Comparison of ENCODE assay signal across 20 cellular contexts in genomic region chr10:115483294-115483693, GRCh38.
A peak's percentile ranks its signal among the peaks of the same experiment; 100 is the strongest.
DNase-seq lines count a peak whose midpoint lies in the region; ATAC-seq, FAIRE-seq and TF ChIP-seq lines count a peak whose summit lies in the region.
"Had no signal": no experiment of that assay in that cellular context is flagged by ENCODE, and none has a peak within 500 bp of the region (broad histone marks: within the 10 kb centered on the region; RNA-seq: fewer than 3 reads in every experiment).

No MANE protein-coding gene starts in this region.

- no peaks in the 10 kb centered on the region for H3K27me3 ChIP-seq in K562 (ENCODE audit: control insufficient read depth in 2 of 2, insufficient read depth in 2 of 2, low read length in 2 of 2)

- H2AFZ ChIP-seq in K562 (ENCODE audit: low read depth, low read length) = no peak overlapping the region

- DNase-seq in K562 (ENCODE audit: extremely low read depth in 1 of 4, low spot score in 3 of 4) = no peak
- DNase-seq in activated naive CD8-positive, alpha-beta T cell treated with anti-CD3 and anti-CD28 coated beads, Interleukin-2, amount 50 U/mL, for 24 hours = no peak
- no peak for DNase-seq in GM10266 (ENCODE audit: extremely low spot score)
- no peak for DNase-seq in stimulated activated naive CD4-positive, alpha-beta T cell (lab: John Stamatoyannopoulos, UW)
- DNase-seq: AML-193; Caco-2; CD4-positive, alpha-beta T cell; GDM1; GOT3; H7; HFFc6; IMR-90 had no signal

- no peaks in the 10 kb centered on the region for H3K36me3 ChIP-seq in K562 (ENCODE audit: control insufficient read depth, insufficient read depth, low read length)

- BruUV-seq in K562 (replicated peaks; lab: Mats Ljungman, UMichigan) = no TSS peak

- H3K9me3 ChIP-seq in K562 (replicated peaks; ENCODE audit: control insufficient read depth, insufficient read depth, low read depth, low read length) = no peaks in the 10 kb centered on the region; the same call in 1 of the 2 replicates
- H3K9me3 ChIP-seq: A549, Caco-2 had no signal

- no peaks in the 10 kb centered on the region for H3K36me3 Mint-ChIP-seq in activated naive CD8-positive, alpha-beta T cell treated with anti-CD3 and anti-CD28 coated beads, Interleukin-2, amount 50 U/mL, for 24 hours (ENCODE audit: low read depth)

- TF ChIP-seq POLR2A in K562 (conservative IDR thresholded peaks at IDR 0.05) = no peak

- H3K9ac ChIP-seq in K562 (ENCODE audit: insufficient read depth in 1 of 2, low read depth in 2 of 2, low read length in 2 of 2) = no peak overlapping the region

- FAIRE-seq in K562 (lab: Jason Lieb, UNC) (no peak), islet of Langerhans (lab: Jason Lieb, UNC) (peak; percentile 82)
- FAIRE-seq: D721Med had no signal

- intact Hi-C loops in K562 (cut with micrococcal nuclease) = no loop called here

- H3K27me3 Mint-ChIP-seq in activated naive CD8-positive, alpha-beta T cell treated with anti-CD3 and anti-CD28 coated beads, Interleukin-2, amount 50 U/mL, for 24 hours = no peaks in the 10 kb centered on the region
- H3K27me3 Mint-ChIP-seq: CD4-positive, alpha-beta T cell had no signal

- no peaks in the 10 kb centered on the region for H3K4me1 Mint-ChIP-seq in activated naive CD8-positive, alpha-beta T cell treated with anti-CD3 and anti-CD28 coated beads, Interleukin-2, amount 50 U/mL, for 24 hours

- 3% methylated on average over 2 of the region's 2 CpGs for WGBS in K562 (ENCODE audit: insufficient coverage, low coverage, missing lambda C conversion rate)

- no peak overlapping the region for H3K27ac ChIP-seq in K562 (ENCODE audit: extremely low read depth, low read depth, low read length)
- H3K27ac ChIP-seq: A549, C4-2B, HL-60 had no signal

- no peaks in the 10 kb centered on the region for H3K4me1 ChIP-seq in K562 (replicated peaks in 1 of 2; ENCODE audit: control insufficient read depth in 2 of 2, insufficient read depth in 2 of 2, low read length in 2 of 2)
- H3K4me1 ChIP-seq: A549, Caco-2 had no signal

- TF ChIP-seq EP300 in Ishikawa (IDR thresholded peaks at IDR 0.05; ENCODE audit: borderline replicate concordance) (no peak), K562 (IDR thresholded peaks at IDR 0.05; ENCODE audit: low read length) (no peak)

- in situ Hi-C loops in K562 (cut with MboI) = no loop called here

- CTCF ChIA-PET in K562 (lab: Yijun Ruan, JAX; ENCODE audit: low intra/inter-chr PET ratio) = no interaction called here

- H4K20me1 ChIP-seq in K562 (replicated peaks; ENCODE audit: control insufficient read depth, insufficient read depth, low read length) = no peaks in the 10 kb centered on the region

- no peak overlapping the region for H3K27ac Mint-ChIP-seq in activated naive CD8-positive, alpha-beta T cell treated with anti-CD3 and anti-CD28 coated beads, Interleukin-2, amount 50 U/mL, for 24 hours
- H3K27ac Mint-ChIP-seq: CD4-positive, alpha-beta T cell; HFFc6 had no signal

- no peaks in the 10 kb centered on the region for H3K79me2 ChIP-seq in K562 (ENCODE audit: control insufficient read depth, insufficient read depth, low read length)

- H3K9me3 Mint-ChIP-seq in activated naive CD8-positive, alpha-beta T cell treated with anti-CD3 and anti-CD28 coated beads, Interleukin-2, amount 50 U/mL, for 24 hours = peaks cover 6% of the 10 kb centered on the region
- H3K9me3 Mint-ChIP-seq: CD4-positive, alpha-beta T cell had no signal

- no peak overlapping the region for H3K4me3 ChIP-seq in K562
- H3K4me3 ChIP-seq: A549 had no signal

- H3K9me1 ChIP-seq in K562 (ENCODE audit: control insufficient read depth, insufficient read depth, low read length) = no peaks in the 10 kb centered on the region

- no peak for TF ChIP-seq CTCF in K562 (IDR thresholded peaks at IDR 0.05 in 2 of 3, conservative IDR thresholded peaks at IDR 0.05 in 1 of 3; ENCODE audit: insufficient read depth in 2 of 3, low read depth in 1 of 3, low read length in 3 of 3)
- no peak for TF ChIP-seq CTCF in GM10266 (IDR thresholded peaks at IDR 0.05; ENCODE audit: control insufficient read depth, insufficient read depth, low read depth, missing control alignments)

- no peak overlapping the region for H3K4me2 ChIP-seq in K562 (ENCODE audit: insufficient read depth, low read length)
- H3K4me2 ChIP-seq: A549 had no signal

- POLR2A ChIA-PET in K562 (lab: Yijun Ruan, JAX) = no interaction called here

- ATAC-seq in K562 = no peak
- ATAC-seq in GM21360 (IDR thresholded peaks at IDR 0.05; ENCODE audit: unreplicated experiment) = no peak
- no peak for ATAC-seq in activated naive CD8-positive, alpha-beta T cell treated with anti-CD3 and anti-CD28 coated beads, Interleukin-2, amount 50 U/mL, for 24 hours
- ATAC-seq: A549, HCT116 had no signal

- no peak overlapping the region for H3K4me3 Mint-ChIP-seq in activated naive CD8-positive, alpha-beta T cell treated with anti-CD3 and anti-CD28 coated beads, Interleukin-2, amount 50 U/mL, for 24 hours
- H3K4me3 Mint-ChIP-seq: CD4-positive, alpha-beta T cell; HFFc6 had no signal

- TF ChIP-seq RAD21 in Ishikawa (IDR thresholded peaks at IDR 0.05; ENCODE audit: low read depth) = no peak
- TF ChIP-seq RAD21 in K562 (CRISPR knock-in tag; conservative IDR thresholded peaks at IDR 0.05 in 1 of 2, IDR thresholded peaks at IDR 0.05 in 1 of 2) = no peak

TF ChIP-seq in Ishikawa, 13 proteins besides CTCF, POLR2A, EP300 and RAD21:
- peak; percentile 26; the same call in 1 of the 2 replicates for TF ChIP-seq NFIC (IDR thresholded peaks at IDR 0.05)
- no peak for TF ChIP-seq CEBPB (IDR thresholded peaks at IDR 0.05)

TF ChIP-seq in K562, 482 proteins besides CTCF, POLR2A, EP300 and RAD21:
- TF ChIP-seq NFIC (IDR thresholded peaks at IDR 0.05) (peak; percentile 65), BRD9 (IDR thresholded peaks at IDR 0.05; ENCODE audit: low read depth, partially characterized antibody) (no peak), SAFB2 (IDR thresholded peaks at IDR 0.05; ENCODE audit: borderline replicate concordance, low read depth, low read length, severe bottlenecking) (no peak), NFIX (CRISPR knock-in tag; IDR thresholded peaks at IDR 0.05; ENCODE audit: low read depth) (peak; percentile 71)
- TF ChIP-seq, protein P1, sequence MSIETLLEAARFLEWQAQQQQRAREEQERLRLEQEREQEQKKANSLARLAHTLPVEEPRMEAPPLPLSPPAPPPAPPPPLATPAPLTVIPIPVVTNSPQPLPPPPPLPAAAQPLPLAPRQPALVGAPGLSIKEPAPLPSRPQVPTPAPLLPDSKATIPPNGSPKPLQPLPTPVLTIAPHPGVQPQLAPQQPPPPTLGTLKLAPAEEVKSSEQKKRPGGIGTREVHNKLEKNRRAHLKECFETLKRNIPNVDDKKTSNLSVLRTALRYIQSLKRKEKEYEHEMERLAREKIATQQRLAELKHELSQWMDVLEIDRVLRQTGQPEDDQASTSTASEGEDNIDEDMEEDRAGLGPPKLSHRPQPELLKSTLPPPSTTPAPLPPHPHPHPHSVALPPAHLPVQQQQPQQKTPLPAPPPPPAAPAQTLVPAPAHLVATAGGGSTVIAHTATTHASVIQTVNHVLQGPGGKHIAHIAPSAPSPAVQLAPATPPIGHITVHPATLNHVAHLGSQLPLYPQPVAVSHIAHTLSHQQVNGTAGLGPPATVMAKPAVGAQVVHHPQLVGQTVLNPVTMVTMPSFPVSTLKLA (conservative IDR thresholded peaks at IDR 0.05) = no peak
